ENCODE assay signal across 22 cellular contexts in genomic region chr1:30299393-30299792, GRCh38.
"Had no signal": no experiment of that assay in that cellular context is flagged by ENCODE, and none has a peak within 500 bp of the region (broad histone marks: within the 10 kb centered on the region; RNA-seq: fewer than 3 reads in every experiment).

No MANE protein-coding gene starts in this region.

- ATAC-seq: effector memory CD8-positive, alpha-beta T cell; esophagus mucosa; left ventricle myocardium superior; naive thymus-derived CD8-positive, alpha-beta T cell; psoas muscle; right cardiac atrium; stimulated activated naive CD8-positive, alpha-beta T cell treated with anti-CD3 and anti-CD28 coated beads, Interleukin-15, Interleukin-2, amounts not matched to agents 100 U/mL and 50 U/mL, for 24 hours had no signal

- DNase-seq: cortex of kidney; effector memory CD8-positive, alpha-beta T cell; foreskin melanocyte; hypothalamus; immature natural killer cell; left ventricle myocardium superior; mesenchymal stem cell; nephron progenitor cell; nucleus accumbens; psoas muscle; right cardiac atrium; spleen; stimulated activated CD4-positive, alpha-beta T cell treated with anti-CD3 and anti-CD28 coated beads, Interleukin-4, amount 100 ng/mL, for 4 hours; stimulated activated naive CD8-positive, alpha-beta T cell treated with anti-CD3 and anti-CD28 coated beads, Interleukin-15, Interleukin-2, amounts not matched to agents 100 U/mL and 50 U/mL, for 24 hours; substantia nigra; testis had no signal

- H3K9me3 ChIP-seq: psoas muscle, testis, tibial artery had no signal

- H3K27ac ChIP-seq: epithelial cell of prostate, psoas muscle, spleen, testis, tibial artery had no signal

- H3K27me3 ChIP-seq: testis had no signal

- H3K36me3 ChIP-seq: spleen, tibial artery had no signal

- H3K4me3 ChIP-seq: lung, psoas muscle, skin epidermis, spleen, testis, tibial artery had no signal

- H3K4me1 ChIP-seq: psoas muscle, spleen, testis, tibial artery had no signal
